ENCODE assay signal across 11 cellular contexts in the genomic region with DNA sequence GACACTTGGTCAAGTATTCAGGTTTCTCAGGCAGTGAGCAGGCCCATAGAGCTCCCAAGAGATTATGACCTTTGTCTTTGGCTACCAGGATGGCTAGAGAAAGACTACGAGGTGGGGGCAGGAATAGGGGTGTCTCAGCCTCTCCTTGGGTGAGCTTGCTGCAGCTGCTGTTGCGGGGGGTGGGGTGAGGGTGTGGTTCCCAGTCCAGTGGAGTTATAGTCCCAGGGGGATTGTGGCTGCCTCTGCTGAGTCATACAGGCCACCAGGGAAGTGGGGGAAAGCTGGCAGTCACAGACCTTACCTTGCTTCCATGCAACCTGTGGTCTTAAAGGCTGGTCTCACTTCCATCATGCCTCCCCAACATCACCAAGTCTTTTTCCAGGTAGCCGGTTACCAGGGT. TPM values are rescaled to one million over a fixed set of nuclear protein-coding genes. Genes with fewer than 3 reads are reported as not detected.
A peak's percentile ranks its signal among the peaks of the same experiment; 100 is the strongest.
DNase-seq lines count a peak whose midpoint lies in the region; ATAC-seq, FAIRE-seq and TF ChIP-seq lines count a peak whose summit lies in the region.
"Had no signal": no experiment of that assay in that cellular context is flagged by ENCODE, and none has a peak within 500 bp of the region (broad histone marks: within the 10 kb centered on the region; RNA-seq: fewer than 3 reads in every experiment).

No MANE protein-coding gene starts in this region.

- TF ChIP-seq CTCF in endodermal cell (conservative IDR thresholded peaks at IDR 0.05) (no peak), D721Med (IDR thresholded peaks at IDR 0.05; ENCODE audit: insufficient read depth, missing control alignments) (no peak)

- H3K4me3 Mint-ChIP-seq in endodermal cell = no peak overlapping the region
- H3K4me3 Mint-ChIP-seq in natural killer cell treated with Interleukin-12 subunit alpha and Interleukin-12 subunit beta and Interleukin-15 and Interleukin-18, amount 100 ng/mL, for 72 hours = no peak overlapping the region
- no peak overlapping the region for H3K4me3 Mint-ChIP-seq in activated T-helper 2 cell treated with anti-CD3 and anti-CD28 coated beads, Interferon-gamma antibody, Interleukin-2, Interleukin-4, amounts not matched to agents 10 μg/mL and 5 μg/mL and 100 μg/mL, durations not matched to agents 14 hours and 24 hours and 36 hours (ENCODE audit: low read depth)

- H3K9ac ChIP-seq in endodermal cell (ENCODE audit: extremely low read depth, low read length, poor library complexity, severe bottlenecking) = no peak overlapping the region
- H3K9ac ChIP-seq: KMS-11 had no signal

- H3K36me3 ChIP-seq in endodermal cell (ENCODE audit: control insufficient read depth, insufficient read depth, low read length) = peaks cover 4% of the 10 kb centered on the region
- H3K36me3 ChIP-seq: pancreas had no signal

- peaks cover 20% of the 10 kb centered on the region for H3K4me1 Mint-ChIP-seq in endodermal cell
- peaks cover 44 to 47% of the 10 kb centered on the region in 2 donors for H3K4me1 Mint-ChIP-seq in natural killer cell treated with Interleukin-12 subunit alpha and Interleukin-12 subunit beta and Interleukin-15 and Interleukin-18, amount 100 ng/mL, for 72 hours (ENCODE audit: low read depth in 2 of 2)
- peaks cover 19% of the 10 kb centered on the region for H3K4me1 Mint-ChIP-seq in activated T-helper 2 cell treated with anti-CD3 and anti-CD28 coated beads, Interferon-gamma antibody, Interleukin-2, Interleukin-4, amounts not matched to agents 10 μg/mL and 5 μg/mL and 100 μg/mL, durations not matched to agents 14 hours and 24 hours and 36 hours (ENCODE audit: low read depth)

- DNase-seq in GF-D8 (lab: John Stamatoyannopoulos, UW) = peak; percentile 8
- no peak for DNase-seq in endodermal cell
- DNase-seq in natural killer cell treated with Interleukin-12 subunit alpha and Interleukin-12 subunit beta and Interleukin-15 and Interleukin-18, amount 100 ng/mL, for 72 hours (ENCODE audit: low spot score) = no peak
- no peak for DNase-seq in D721Med (ENCODE audit: insufficient read length, low spot score)
- no peak for DNase-seq in activated T-helper 2 cell treated with anti-CD3 and anti-CD28 coated beads, Interferon-gamma antibody, Interleukin-2, Interleukin-4, amounts not matched to agents 10 μg/mL and 5 μg/mL and 100 μg/mL, durations not matched to agents 14 hours and 24 hours and 36 hours (ENCODE audit: low spot score)
- DNase-seq: anterior cingulate cortex, pancreas had no signal

- no peak for FAIRE-seq in D721Med (lab: Jason Lieb, UNC)
- FAIRE-seq: pancreas had no signal

- peaks cover 19% of the 10 kb centered on the region for H3K9me3 ChIP-seq in endodermal cell (ENCODE audit: control insufficient read depth, low read length)
- H3K9me3 ChIP-seq: pancreas had no signal

- WGBS in endodermal cell (ENCODE audit: insufficient coverage in 1 of 2, insufficient read length in 1 of 2), 2 experiments = 92 to 93% methylated on average over 2 to 3 of the region's 3 CpGs

- peaks cover 22% of the 10 kb centered on the region for H3K9me3 Mint-ChIP-seq in endodermal cell
- H3K9me3 Mint-ChIP-seq in natural killer cell treated with Interleukin-12 subunit alpha and Interleukin-12 subunit beta and Interleukin-15 and Interleukin-18, amount 100 ng/mL, for 72 hours = peaks cover 4% of the 10 kb centered on the region
- peaks cover 33% of the 10 kb centered on the region for H3K9me3 Mint-ChIP-seq in activated T-helper 2 cell treated with anti-CD3 and anti-CD28 coated beads, Interferon-gamma antibody, Interleukin-2, Interleukin-4, amounts not matched to agents 10 μg/mL and 5 μg/mL and 100 μg/mL, durations not matched to agents 14 hours and 24 hours and 36 hours

- no peaks in the 10 kb centered on the region for H3K27me3 ChIP-seq in endodermal cell (ENCODE audit: control insufficient read depth, insufficient read depth, low read length, poor library complexity, severe bottlenecking)
- H3K27me3 ChIP-seq: pancreas had no signal

- H3K4me1 ChIP-seq in endodermal cell (ENCODE audit: control insufficient read depth, insufficient read depth, low read length) = peaks cover 6% of the 10 kb centered on the region
- H3K4me1 ChIP-seq: pancreas had no signal

- peaks cover 11% of the 10 kb centered on the region for H3K36me3 Mint-ChIP-seq in endodermal cell (ENCODE audit: low read depth)
- peaks cover 16% of the 10 kb centered on the region for H3K36me3 Mint-ChIP-seq in natural killer cell treated with Interleukin-12 subunit alpha and Interleukin-12 subunit beta and Interleukin-15 and Interleukin-18, amount 100 ng/mL, for 72 hours
- H3K36me3 Mint-ChIP-seq in activated T-helper 2 cell treated with anti-CD3 and anti-CD28 coated beads, Interferon-gamma antibody, Interleukin-2, Interleukin-4, amounts not matched to agents 10 μg/mL and 5 μg/mL and 100 μg/mL, durations not matched to agents 14 hours and 24 hours and 36 hours (ENCODE audit: low read depth) = peaks cover 44% of the 10 kb centered on the region

- H3K27ac Mint-ChIP-seq in endodermal cell = peak overlapping the region; percentile 53
- H3K27ac Mint-ChIP-seq in natural killer cell treated with Interleukin-12 subunit alpha and Interleukin-12 subunit beta and Interleukin-15 and Interleukin-18, amount 100 ng/mL, for 72 hours = no peak overlapping the region
- no peak overlapping the region for H3K27ac Mint-ChIP-seq in activated T-helper 2 cell treated with anti-CD3 and anti-CD28 coated beads, Interferon-gamma antibody, Interleukin-2, Interleukin-4, amounts not matched to agents 10 μg/mL and 5 μg/mL and 100 μg/mL, durations not matched to agents 14 hours and 24 hours and 36 hours

- no peaks in the 10 kb centered on the region for H3K27me3 Mint-ChIP-seq in endodermal cell (ENCODE audit: insufficient read depth)
- H3K27me3 Mint-ChIP-seq in natural killer cell treated with Interleukin-12 subunit alpha and Interleukin-12 subunit beta and Interleukin-15 and Interleukin-18, amount 100 ng/mL, for 72 hours = no peaks in the 10 kb centered on the region
- H3K27me3 Mint-ChIP-seq in activated T-helper 2 cell treated with anti-CD3 and anti-CD28 coated beads, Interferon-gamma antibody, Interleukin-2, Interleukin-4, amounts not matched to agents 10 μg/mL and 5 μg/mL and 100 μg/mL, durations not matched to agents 14 hours and 24 hours and 36 hours (ENCODE audit: low read depth) = no peaks in the 10 kb centered on the region

- H3K27ac ChIP-seq in endodermal cell (ENCODE audit: low read depth, low read length) = no peak overlapping the region
- H3K27ac ChIP-seq: KMS-11, pancreas had no signal

- ATAC-seq in GM21528 (IDR thresholded peaks at IDR 0.05; ENCODE audit: low FRiP score, unreplicated experiment) (peak; percentile 64), HG03521 (IDR thresholded peaks at IDR 0.05; ENCODE audit: unreplicated experiment) (peak; percentile 43), GM19035 (IDR thresholded peaks at IDR 0.05; ENCODE audit: unreplicated experiment) (no peak)
- ATAC-seq in natural killer cell treated with Interleukin-12 subunit alpha and Interleukin-12 subunit beta and Interleukin-15 and Interleukin-18, amount 100 ng/mL, for 72 hours = no peak
- ATAC-seq: pancreas had no signal

- no peak overlapping the region for H3K4me3 ChIP-seq in endodermal cell (ENCODE audit: low read length)
- H3K4me3 ChIP-seq: pancreas had no signal

- intact Hi-C loops in activated T-helper 2 cell treated with anti-CD3 and anti-CD28 coated beads, Interferon-gamma antibody, Interleukin-2, Interleukin-4, amounts not matched to agents 10 μg/mL and 5 μg/mL and 100 μg/mL, durations not matched to agents 14 hours and 24 hours and 36 hours (cut with micrococcal nuclease) = no loop called here

RNA-seq across cellular contexts. Expression of a gene that starts 31.7 kb away (rescaled TPM):
- total RNA-seq in endodermal cell = 10 to 100 TPM; 76.8 to 81.3 TPM
- polyA plus RNA-seq in endodermal cell (2013, experiment 1 of 2) = 71.9 TPM
- polyA plus RNA-seq in endodermal cell (2013, experiment 2 of 2) = 59.1 TPM
- 100 to 1,000 TPM; 100 to 109 TPM for total RNA-seq in natural killer cell treated with Interleukin-12 subunit alpha and Interleukin-12 subunit beta and Interleukin-15 and Interleukin-18, amount 100 ng/mL, for 72 hours
- 59.4 and 63.7 TPM in 2 replicates for total RNA-seq in activated T-helper 2 cell treated with anti-CD3 and anti-CD28 coated beads, Interferon-gamma antibody, Interleukin-2, Interleukin-4, amounts not matched to agents 10 μg/mL and 5 μg/mL and 100 μg/mL, durations not matched to agents 14 hours and 24 hours and 36 hours

Comparison
In these comparisons a context has a peak if more than half of its experiments do, and no peak if none do; other contexts are left out.
1. ATAC-seq: peak in GM21528 (single experiment) and HG03521 (single experiment); none in natural killer cell treated with Interleukin-12 subunit alpha and Interleukin-12 subunit beta and Interleukin-15 and Interleukin-18, amount 100 ng/mL, for 72 hours (0 of 2) and GM19035 (single experiment).